25 cellular contexts compared by ENCODE assay signal in the genomic region with DNA sequence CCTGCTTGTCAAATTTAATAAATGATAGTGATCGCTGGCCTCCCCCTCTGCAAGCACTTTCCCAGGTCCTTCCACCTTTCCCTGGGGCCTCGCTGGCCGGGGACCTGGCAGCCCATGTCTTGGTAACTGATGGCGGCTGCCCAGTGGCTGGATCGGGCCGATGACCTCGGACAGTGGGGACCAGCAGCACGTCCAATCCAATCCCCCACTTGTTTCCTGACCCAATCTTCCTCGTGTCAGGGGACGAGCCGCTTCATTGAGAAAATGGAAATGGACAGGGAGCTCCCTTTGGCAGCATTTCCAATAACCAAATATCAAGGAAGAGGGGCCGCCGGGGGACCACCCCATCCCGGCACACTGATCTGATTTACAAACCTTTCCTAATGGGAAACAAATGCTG. TPM values are rescaled to one million over a fixed set of nuclear protein-coding genes. Genes with fewer than 3 reads are reported as not detected.
A peak's percentile ranks its signal among the peaks of the same experiment; 100 is the strongest.
DNase-seq lines count a peak whose midpoint lies in the region; ATAC-seq and TF ChIP-seq lines count a peak whose summit lies in the region.
"Had no signal": no experiment of that assay in that cellular context is flagged by ENCODE, and none has a peak within 500 bp of the region (broad histone marks: within the 10 kb centered on the region; RNA-seq: fewer than 3 reads in every experiment).

No MANE protein-coding gene starts in this region.

- peak overlapping the region; percentile 75 for H3K9ac ChIP-seq in skeletal muscle satellite cell (ENCODE audit: low read depth, low read length)
- no peak overlapping the region for H3K9ac ChIP-seq in endodermal cell (ENCODE audit: extremely low read depth, low read length, poor library complexity, severe bottlenecking)

- DNase-seq in Right ventricle myocardium superior: peak; percentile 27
- no peak for DNase-seq in left cardiac atrium
- peak; percentile 39 for DNase-seq in myocyte (ENCODE audit: low read depth)
- DNase-seq in endodermal cell: no peak
- DNase-seq in AG20443 (ENCODE audit: low spot score): no peak
- no peak for DNase-seq in medulla oblongata (ENCODE audit: extremely low spot score)
- no peak for DNase-seq in stimulated activated CD4-positive, alpha-beta T cell treated with anti-CD3 and anti-CD28 coated beads, Interleukin-1b, Interleukin-23, amount 100 ng/mL, for 48 hours
- DNase-seq: 8988T; activated CD4-positive, alpha-beta T cell treated with anti-CD3 and anti-CD28 coated beads for 36 hours; activated naive CD4-positive, alpha-beta T cell; amygdala; DMS79; GF-D8; NCI-H1105 treated with DMSO at 0.1 percent for 48 hours; NCI-H2081 treated with DMSO at 0.1 percent for 48 hours; NCI-H345; NCI-H774; small intestine; stimulated activated CD4-positive, alpha-beta T cell treated with anti-CD3 and anti-CD28 coated beads, Interleukin-2, amount 100 ng/mL, for 48 hours; testis had no signal

- 90 to 91% methylated on average over 4 to 14 of the region's 14 CpGs for WGBS in endodermal cell (ENCODE audit: insufficient coverage in 1 of 2, insufficient read length in 1 of 2), 2 experiments

- peaks cover 19% of the 10 kb centered on the region for H3K4me1 Mint-ChIP-seq in endodermal cell
- H3K4me1 Mint-ChIP-seq: activated CD4-positive, alpha-beta T cell treated with anti-CD3 and anti-CD28 coated beads for 36 hours; stimulated activated effector memory CD8-positive, alpha-beta T cell treated with anti-CD3 and anti-CD28 coated beads, Interleukin-12 subunit alpha, Interleukin-12 subunit beta, amount 100 ng/mL, for 72 hours had no signal

- intact Hi-C loops in Right ventricle myocardium superior (cut with DNase I): no loop called here
- intact Hi-C loops in left cardiac atrium (cut with DNase I): loop anchor here in 1 of 2 donors (10.0 kb wide), 1 partner anchor 52 kb away; no protein-coding TSS in a partner anchor

- TF ChIP-seq CTCF in endodermal cell (conservative IDR thresholded peaks at IDR 0.05): no peak

- H3K4me3 ChIP-seq in skeletal muscle satellite cell (ENCODE audit: low read length) (peak overlapping the region; percentile 46), endodermal cell (ENCODE audit: low read length) (no peak overlapping the region)
- H3K4me3 ChIP-seq: testis had no signal

- H3K27me3 ChIP-seq in skeletal muscle satellite cell (ENCODE audit: control insufficient read depth, insufficient read depth, low read length) (no peaks in the 10 kb centered on the region), endodermal cell (ENCODE audit: control insufficient read depth, insufficient read depth, low read length, poor library complexity, severe bottlenecking) (no peaks in the 10 kb centered on the region)
- H3K27me3 ChIP-seq: testis had no signal

- no peak overlapping the region for H3K4me3 Mint-ChIP-seq in endodermal cell
- H3K4me3 Mint-ChIP-seq: activated CD4-positive, alpha-beta T cell treated with anti-CD3 and anti-CD28 coated beads for 36 hours; natural killer cell treated with Interleukin-12 subunit alpha and Interleukin-12 subunit beta and Interleukin-15 and Interleukin-18, amount 100 ng/mL, for 72 hours; stimulated activated effector memory CD8-positive, alpha-beta T cell treated with anti-CD3 and anti-CD28 coated beads, Interleukin-12 subunit alpha, Interleukin-12 subunit beta, amount 100 ng/mL, for 72 hours had no signal

- peaks cover 5% of the 10 kb centered on the region for H3K27me3 Mint-ChIP-seq in endodermal cell (ENCODE audit: insufficient read depth)

- no peak overlapping the region for H3K27ac ChIP-seq in endodermal cell (ENCODE audit: low read depth, low read length)
- H3K27ac ChIP-seq: testis had no signal

- H3K9me3 ChIP-seq in skeletal muscle satellite cell (replicated peaks; ENCODE audit: low read length) (no peaks in the 10 kb centered on the region), endodermal cell (ENCODE audit: control insufficient read depth, low read length) (no peaks in the 10 kb centered on the region)
- H3K9me3 ChIP-seq: testis had no signal

- H3K9me3 Mint-ChIP-seq in endodermal cell: no peaks in the 10 kb centered on the region
- H3K9me3 Mint-ChIP-seq: natural killer cell treated with Interleukin-12 subunit alpha and Interleukin-12 subunit beta and Interleukin-15 and Interleukin-18, amount 100 ng/mL, for 72 hours; stimulated activated effector memory CD8-positive, alpha-beta T cell treated with anti-CD3 and anti-CD28 coated beads, Interleukin-12 subunit alpha, Interleukin-12 subunit beta, amount 100 ng/mL, for 72 hours had no signal

- H3K36me3 Mint-ChIP-seq in endodermal cell (ENCODE audit: low read depth): no peaks in the 10 kb centered on the region
- H3K36me3 Mint-ChIP-seq: natural killer cell treated with Interleukin-12 subunit alpha and Interleukin-12 subunit beta and Interleukin-15 and Interleukin-18, amount 100 ng/mL, for 72 hours; stimulated activated effector memory CD8-positive, alpha-beta T cell treated with anti-CD3 and anti-CD28 coated beads, Interleukin-12 subunit alpha, Interleukin-12 subunit beta, amount 100 ng/mL, for 72 hours had no signal

- H3K4me1 ChIP-seq in skeletal muscle satellite cell (ENCODE audit: control insufficient read depth, insufficient read depth, low read length): peaks cover 54% of the 10 kb centered on the region
- no peaks in the 10 kb centered on the region for H3K4me1 ChIP-seq in endodermal cell (ENCODE audit: control insufficient read depth, insufficient read depth, low read length)

- H3K36me3 ChIP-seq in skeletal muscle satellite cell (ENCODE audit: insufficient read depth, low read length): no peaks in the 10 kb centered on the region
- no peaks in the 10 kb centered on the region for H3K36me3 ChIP-seq in endodermal cell (ENCODE audit: control insufficient read depth, insufficient read depth, low read length)

- peak overlapping the region; percentile 78 for H3K4me2 ChIP-seq in skeletal muscle satellite cell (ENCODE audit: low read length)

- ATAC-seq in Right ventricle myocardium superior (ENCODE audit: poor library complexity): no peak
- ATAC-seq in left cardiac atrium: no peak
- ATAC-seq: activated CD4-positive, alpha-beta T cell treated with anti-CD3 and anti-CD28 coated beads for 36 hours; natural killer cell treated with Interleukin-12 subunit alpha and Interleukin-12 subunit beta and Interleukin-15 and Interleukin-18, amount 100 ng/mL, for 72 hours; stimulated activated effector memory CD8-positive, alpha-beta T cell treated with anti-CD3 and anti-CD28 coated beads, Interleukin-12 subunit alpha, Interleukin-12 subunit beta, amount 100 ng/mL, for 72 hours had no signal

- H3K27ac Mint-ChIP-seq in endodermal cell: no peak overlapping the region
- H3K27ac Mint-ChIP-seq: activated CD4-positive, alpha-beta T cell treated with anti-CD3 and anti-CD28 coated beads for 36 hours; natural killer cell treated with Interleukin-12 subunit alpha and Interleukin-12 subunit beta and Interleukin-15 and Interleukin-18, amount 100 ng/mL, for 72 hours; stimulated activated effector memory CD8-positive, alpha-beta T cell treated with anti-CD3 and anti-CD28 coated beads, Interleukin-12 subunit alpha, Interleukin-12 subunit beta, amount 100 ng/mL, for 72 hours had no signal

RNA-seq across cellular contexts. Expression of a gene that starts 17.2 kb away (rescaled TPM):
- total RNA-seq in Right ventricle myocardium superior: 6.2 TPM
- total RNA-seq in left cardiac atrium: 10 to 100 TPM in 1 of 2 donors, 1 to 10 TPM in 1; 6.0 to 10.1 TPM
- total RNA-seq in myocyte: 21.9 and 32.2 TPM in 2 replicates
- polyA plus RNA-seq in myocyte (2012): 10.7 TPM
- total RNA-seq in skeletal muscle satellite cell (2012; rRNA removed): 12.9 and 16.2 TPM in 2 replicates
- total RNA-seq in endodermal cell: 1 to 10 TPM in 1 of 2 donors, under 1 TPM in 1; 0.44 to 2.0 TPM
- 20.8 TPM for polyA plus RNA-seq in endodermal cell (2013, experiment 1 of 2)
- 16.1 TPM for polyA plus RNA-seq in endodermal cell (2013, experiment 2 of 2)
- total RNA-seq: activated CD4-positive, alpha-beta T cell treated with anti-CD3 and anti-CD28 coated beads for 36 hours; M059J; natural killer cell treated with Interleukin-12 subunit alpha and Interleukin-12 subunit beta and Interleukin-15 and Interleukin-18, amount 100 ng/mL, for 72 hours; T-helper 2 cell treated with Interferon-gamma antibody and Interleukin-4, amounts not matched to agents 100 ng/mL and 5 ng/mL, for 36 hours had no signal

Comparison
In these comparisons a context has a peak if more than half of its experiments do, and no peak if none do; other contexts are left out.
1. DNase-seq: peak in Right ventricle myocardium superior (single experiment) and myocyte (single experiment); none in left cardiac atrium (single experiment), endodermal cell (single experiment), AG20443 (single experiment), medulla oblongata (single experiment) and stimulated activated CD4-positive, alpha-beta T cell treated with anti-CD3 and anti-CD28 coated beads, Interleukin-1b, Interleukin-23, amount 100 ng/mL, for 48 hours (single experiment).